ENCODE assay signal across 17 cellular contexts in genomic region chr4:108851346-108851745, GRCh38.
A peak's percentile ranks its signal among the peaks of the same experiment; 100 is the strongest.
DNase-seq lines count a peak whose midpoint lies in the region; ATAC-seq and TF ChIP-seq lines count a peak whose summit lies in the region.
"Had no signal": no experiment of that assay in that cellular context is flagged by ENCODE, and none has a peak within 500 bp of the region (broad histone marks: within the 10 kb centered on the region; RNA-seq: fewer than 3 reads in every experiment).

No MANE protein-coding gene starts in this region.

- no peak for TF ChIP-seq RAD21 in IMR-90 (IDR thresholded peaks at IDR 0.05; ENCODE audit: low read length)

- no peak overlapping the region for H3K18ac ChIP-seq in IMR-90 (ENCODE audit: low read depth, low read length)

- H3K9me3 ChIP-seq in IMR-90 (ENCODE audit: control insufficient read depth, insufficient read depth, low read length) = no peaks in the 10 kb centered on the region

- H3K9ac ChIP-seq in IMR-90 (ENCODE audit: low read depth, low read length) = no peak overlapping the region

- no peak overlapping the region for H2AK5ac ChIP-seq in IMR-90 (ENCODE audit: low read depth, low read length)

- no TSS peak for BruUV-seq in IMR-90 (replicated peaks; lab: Mats Ljungman, UMichigan)

- H3K14ac ChIP-seq in IMR-90 (replicated peaks; ENCODE audit: low read depth, low read length) = no peak overlapping the region

- H2AK9ac ChIP-seq in IMR-90 (replicated peaks; ENCODE audit: low read depth, low read length, poor library complexity) = no peak overlapping the region

- POLR2A ChIA-PET in IMR-90 (lab: Charles Lee; ENCODE audit: unreplicated experiment) = no interaction called here

- H3K4me2 ChIP-seq in IMR-90 (ENCODE audit: low read depth, low read length) = no peak overlapping the region
- H3K4me2 ChIP-seq: PC-9 had no signal

- H2BK15ac ChIP-seq in IMR-90 (ENCODE audit: low read depth, low read length) = no peak overlapping the region

- no peaks in the 10 kb centered on the region for H3K36me3 ChIP-seq in IMR-90 (ENCODE audit: control insufficient read depth, insufficient read depth, low read length)

- in situ Hi-C loops in IMR-90 (cut with MboI; ENCODE audit: low sequenced_read_pairs) = no loop called here

- no peak overlapping the region for H3K23ac ChIP-seq in IMR-90 (ENCODE audit: low read depth, low read length)

- H3K4me3 ChIP-seq in AG09309 (ENCODE audit: control insufficient read depth, low read depth, low read length) (no peak overlapping the region), IMR-90 (ENCODE audit: insufficient read depth, low read depth, low read length) (no peak overlapping the region), choroid plexus epithelial cell (ENCODE audit: low read depth, low read length) (no peak overlapping the region)
- H3K4me3 ChIP-seq: PC-9 had no signal

- no peak overlapping the region for H2BK20ac ChIP-seq in IMR-90 (ENCODE audit: low read depth, low read length)

- no peak overlapping the region for H3K56ac ChIP-seq in IMR-90 (ENCODE audit: extremely low read depth, insufficient read depth, low read length)

- TF ChIP-seq CTCF in AG09309 (IDR thresholded peaks at IDR 0.05; ENCODE audit: control insufficient read depth, insufficient read depth, low read depth, low read length, missing control alignments) (no peak), IMR-90 (conservative IDR thresholded peaks at IDR 0.05; ENCODE audit: low read depth, low read length) (no peak), choroid plexus epithelial cell (conservative IDR thresholded peaks at IDR 0.05; ENCODE audit: low read depth, low read length) (no peak)

- no peaks in the 10 kb centered on the region for H3K9me1 ChIP-seq in IMR-90 (ENCODE audit: insufficient read depth, low read length)

- DNase-seq in AG09309 (ENCODE audit: low read depth) (peak; percentile 61), IMR-90 (peak; percentile 20), choroid plexus epithelial cell (ENCODE audit: low read depth) (peak; percentile 13), iris pigment epithelial cell (ENCODE audit: low read depth) (peak; percentile 72), putamen (ENCODE audit: low spot score) (no peak), NCI-H524 treated with DMSO at 0.1 percent for 48 hours (lab: John Stamatoyannopoulos, UW) (no peak), NCI-H128 (lab: John Stamatoyannopoulos, UW; ENCODE audit: unreplicated experiment) (no peak)
- DNase-seq: 8988T, H7, MV-4-11, NCI-H1436 treated with DMSO at 0.1 percent for 48 hours, NCI-H2029 treated with DMSO at 0.1 percent for 48 hours, NCI-H510A, NCI-H82, PC-9 had no signal

- peaks cover 6% of the 10 kb centered on the region for H3K4me1 ChIP-seq in IMR-90 (ENCODE audit: control insufficient read depth, insufficient read depth, low read length)

- intact Hi-C loops in IMR-90 (cut with micrococcal nuclease) = loop anchor here (2.0 kb wide), 1 partner anchor 35 kb away; no protein-coding TSS in a partner anchor

- TF ChIP-seq POLR2A in IMR-90 (IDR thresholded peaks at IDR 0.05; ENCODE audit: low read depth, low read length) = no peak

- no peaks in the 10 kb centered on the region for H4K20me1 ChIP-seq in IMR-90 (ENCODE audit: insufficient read depth, low read length)

- whole genome bisulfite sequencing in IMR-90 (ENCODE audit: extremely low coverage in 2 of 2, insufficient read length in 1 of 2), 2 experiments = no CpG with 5 or more reads among the region's 2 CpGs

- no peak overlapping the region for H2BK120ac ChIP-seq in IMR-90 (ENCODE audit: low read depth, low read length)

- dilution Hi-C loops in IMR-90 (cut with HindIII; ENCODE audit: low sequenced_read_pairs, unreplicated experiment) = no loop called here

- no peak overlapping the region for H3K4ac ChIP-seq in IMR-90 (ENCODE audit: low read depth, low read length)

- H4K91ac ChIP-seq in IMR-90 (ENCODE audit: insufficient read depth, low read depth, low read length) = no peak overlapping the region

- H4K8ac ChIP-seq in IMR-90 (ENCODE audit: low read depth in 2 of 2, low read length in 2 of 2) = no peak overlapping the region; a peak in 1 of 4 replicates

- CTCF ChIA-PET in IMR-90 (lab: Yijun Ruan, JAX) = interaction anchor here (0.6 kb wide), 1 partner anchor 564 kb away, joined by 5 read pairs; no protein-coding TSS in a partner anchor

- H3K27me3 ChIP-seq in IMR-90 (ENCODE audit: control insufficient read depth, insufficient read depth, low read length) = no peaks in the 10 kb centered on the region

- H4K5ac ChIP-seq in IMR-90 (ENCODE audit: low read depth, low read length) = no peak overlapping the region

- ATAC-seq in IMR-90 (ENCODE audit: low read depth) = no peak
- ATAC-seq in SK-N-SH treated with all-trans-retinoic acid at 6 μM for 48 hours = no peak

- no peak overlapping the region for H2BK5ac ChIP-seq in IMR-90 (ENCODE audit: low read depth, low read length, poor library complexity, severe bottlenecking)

- H3K79me1 ChIP-seq in IMR-90 (ENCODE audit: low read depth in 1 of 2, low read length in 2 of 2) = no peaks in the 10 kb centered on the region

- no peak overlapping the region for H2AFZ ChIP-seq in IMR-90 (replicated peaks; ENCODE audit: low read length, poor library complexity)
- H2AFZ ChIP-seq: PC-9 had no signal

- H3K27ac ChIP-seq in IMR-90 (ENCODE audit: insufficient read depth, low read length) = no peak overlapping the region
- H3K27ac ChIP-seq: C4-2B, PC-9 had no signal

TF ChIP-seq in IMR-90, 13 proteins besides CTCF, POLR2A, EP300 and RAD21:
- TF ChIP-seq MAFK (IDR thresholded peaks at IDR 0.05; ENCODE audit: low read depth, low read length) (no peak), NFE2L2 (IDR thresholded peaks at IDR 0.05; ENCODE audit: low read depth, low read length) (no peak), RFX5 (IDR thresholded peaks at IDR 0.05; ENCODE audit: low read depth, low read length) (no peak), BHLHE40 (IDR thresholded peaks at IDR 0.05; ENCODE audit: low read depth, low read length) (no peak), MXI1 (IDR thresholded peaks at IDR 0.05; ENCODE audit: borderline replicate concordance, low read depth, low read length) (no peak), CEBPB (IDR thresholded peaks at IDR 0.05; ENCODE audit: low read depth, low read length) (no peak), MAZ (IDR thresholded peaks at IDR 0.05; ENCODE audit: borderline replicate concordance, low read depth, low read length) (no peak), FOS (IDR thresholded peaks at IDR 0.05; ENCODE audit: low read depth, low read length) (no peak), SMC3 (IDR thresholded peaks at IDR 0.05; ENCODE audit: low read depth, low read length) (no peak)

TF ChIP-seq in SK-N-SH treated with all-trans-retinoic acid at 6 μM for 48 hours, 23 proteins besides CTCF, POLR2A, EP300 and RAD21:
- TF ChIP-seq TCF4 (CRISPR knock-in tag; IDR thresholded peaks at IDR 0.05; ENCODE audit: borderline replicate concordance) (no peak), RARB (CRISPR knock-in tag; IDR thresholded peaks at IDR 0.05) (no peak), ZNF8 (CRISPR knock-in tag; IDR thresholded peaks at IDR 0.05) (no peak), ZFP3 (CRISPR knock-in tag; IDR thresholded peaks at IDR 0.05) (no peak)
- TF ChIP-seq, protein P1, sequence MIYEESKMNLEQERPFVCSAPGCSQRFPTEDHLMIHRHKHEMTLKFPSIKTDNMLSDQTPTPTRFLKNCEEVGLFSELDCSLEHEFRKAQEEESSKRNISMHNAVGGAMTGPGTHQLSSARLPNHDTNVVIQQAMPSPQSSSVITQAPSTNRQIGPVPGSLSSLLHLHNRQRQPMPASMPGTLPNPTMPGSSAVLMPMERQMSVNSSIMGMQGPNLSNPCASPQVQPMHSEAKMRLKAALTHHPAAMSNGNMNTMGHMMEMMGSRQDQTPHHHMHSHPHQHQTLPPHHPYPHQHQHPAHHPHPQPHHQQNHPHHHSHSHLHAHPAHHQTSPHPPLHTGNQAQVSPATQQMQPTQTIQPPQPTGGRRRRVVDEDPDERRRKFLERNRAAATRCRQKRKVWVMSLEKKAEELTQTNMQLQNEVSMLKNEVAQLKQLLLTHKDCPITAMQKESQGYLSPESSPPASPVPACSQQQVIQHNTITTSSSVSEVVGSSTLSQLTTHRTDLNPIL (CRISPR knock-in tag; IDR thresholded peaks at IDR 0.05; ENCODE audit: low read depth) = no peak

Comparison
In these comparisons a context has a peak if more than half of its experiments do, and no peak if none do; other contexts are left out.
1. DNase-seq: peak in AG09309 (single experiment), IMR-90 (single experiment), choroid plexus epithelial cell (single experiment) and iris pigment epithelial cell (single experiment); none in putamen (single experiment), NCI-H524 treated with DMSO at 0.1 percent for 48 hours (single experiment) and NCI-H128 (single experiment).